Comparison of ENCODE assay signal across 8 cellular contexts in the genomic region with DNA sequence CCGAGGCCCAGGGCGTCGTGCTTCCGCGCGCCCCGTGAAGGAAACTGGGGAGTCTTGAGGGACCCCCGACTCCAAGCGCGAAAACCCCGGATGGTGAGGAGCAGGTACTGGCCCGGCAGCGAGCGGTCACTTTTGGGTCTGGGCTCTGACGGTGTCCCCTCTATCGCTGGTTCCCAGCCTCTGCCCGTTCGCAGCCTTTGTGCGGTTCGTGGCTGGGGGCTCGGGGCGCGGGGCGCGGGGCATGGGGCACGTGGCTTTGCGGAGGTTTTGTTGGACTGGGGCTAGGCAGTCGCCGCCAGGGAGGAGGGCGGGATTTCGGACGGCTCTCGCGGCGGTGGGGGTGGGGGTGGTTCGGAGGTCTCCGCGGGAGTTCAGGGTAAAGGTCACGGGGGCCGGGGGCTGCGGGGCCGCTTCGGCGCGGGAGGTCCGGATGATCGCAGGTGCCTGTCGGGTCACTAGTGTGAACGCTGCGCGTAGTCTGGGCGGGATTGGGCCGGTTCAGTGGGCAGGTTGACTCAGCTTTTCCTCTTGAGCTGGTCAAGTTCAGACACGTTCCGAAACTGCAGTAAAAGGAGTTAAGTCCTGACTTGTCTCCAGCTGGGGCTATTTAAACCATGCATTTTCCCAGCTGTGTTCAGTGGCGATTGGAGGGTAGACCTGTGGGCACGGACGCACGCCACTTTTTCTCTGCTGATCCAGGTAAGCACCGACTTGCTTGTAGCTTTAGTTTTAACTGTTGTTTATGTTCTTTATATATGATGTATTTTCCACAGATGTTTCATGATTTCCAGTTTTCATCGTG. TPM values are rescaled to one million over a fixed set of nuclear protein-coding genes. Genes with fewer than 3 reads are reported as not detected.
A peak's percentile ranks its signal among the peaks of the same experiment; 100 is the strongest.
DNase-seq lines count a peak whose midpoint lies in the region; ATAC-seq and TF ChIP-seq lines count a peak whose summit lies in the region.

No MANE protein-coding gene starts in this region.

- no peaks in the 10 kb centered on the region for H3K36me3 ChIP-seq in kidney epithelial cell (ENCODE audit: control insufficient read depth, insufficient read depth, low read length)

- peak; percentile 86 for DNase-seq in AG09319 (ENCODE audit: extremely low read depth, low read depth)
- peak; percentile 96 for DNase-seq in NCI-H226
- DNase-seq in cerebellum (ENCODE audit: low spot score): peak; percentile 36
- peak; percentile 94 for DNase-seq in kidney epithelial cell (ENCODE audit: low read depth)
- DNase-seq in stimulated activated CD4-positive, alpha-beta T cell treated with anti-CD3 and anti-CD28 coated beads, Interleukin-15, amount 100 ng/mL, for 24 hours: peak; percentile 78

- TF ChIP-seq CTCF in AG09319 (IDR thresholded peaks at IDR 0.05; ENCODE audit: low read depth, low read length) (no peak), kidney epithelial cell (IDR thresholded peaks at IDR 0.05; ENCODE audit: insufficient read depth, low read length, poor library complexity, severe bottlenecking) (no peak)

- H3K4me3 ChIP-seq in kidney epithelial cell (ENCODE audit: low read depth, low read length): peak overlapping the region; percentile 94

- H3K27me3 ChIP-seq in kidney epithelial cell (ENCODE audit: control insufficient read depth, insufficient read depth, low read length): no peaks in the 10 kb centered on the region

- ATAC-seq in GM19025 (IDR thresholded peaks at IDR 0.05; ENCODE audit: low read depth, unreplicated experiment): peak; percentile 35
- peak; percentile 43 for ATAC-seq in HG03280 (IDR thresholded peaks at IDR 0.05; ENCODE audit: unreplicated experiment)
- peak; percentile 22 to 41 for ATAC-seq in activated CD4-positive, CD25-positive, alpha-beta regulatory T cell treated with anti-CD3 and anti-CD28 coated beads, Interleukin-2, amount 50 U/mL, for 24 hours

RNA-seq across cellular contexts. Expression of gene MDM2, which starts 0.6 kb away (rescaled TPM):
- 60.4 TPM for total RNA-seq in cerebellum
- 160 and 195 TPM in 2 replicates for total RNA-seq in kidney epithelial cell

Comparison
In these comparisons a context has a peak if more than half of its experiments do, and no peak if none do; other contexts are left out.
1. Peak in every context shown above with its lines: DNase-seq, ATAC-seq and H3K4me3 ChIP-seq.
2. DNase-seq: peak in every context shown above with its lines; median percentile 96 in NCI-H226; 94 in kidney epithelial cell; 86 in AG09319; 78 in stimulated activated CD4-positive, alpha-beta T cell treated with anti-CD3 and anti-CD28 coated beads, Interleukin-15, amount 100 ng/mL, for 24 hours; 36 in cerebellum.